Comparison of ENCODE assay signal across 8 cellular contexts in genomic region chr11:62854013-62854824, GRCh38. TPM values are rescaled to one million over a fixed set of nuclear protein-coding genes. Genes with fewer than 3 reads are reported as not detected.
DNase-seq lines count a peak whose midpoint lies in the region; ATAC-seq lines count a peak whose summit lies in the region.

No MANE protein-coding gene starts in this region.

- no peaks in the 10 kb centered on the region for H3K27me3 Mint-ChIP-seq in activated CD4-positive, alpha-beta T cell treated with anti-CD3 and anti-CD28 coated beads, Interleukin-2, amount 10 ng/mL, durations not matched to agents 7 days and 5 days
- no peaks in the 10 kb centered on the region for H3K27me3 Mint-ChIP-seq in activated CD8-positive, alpha-beta T cell treated with anti-CD3 and anti-CD28 coated beads, Interleukin-2, amount 10 ng/mL, durations not matched to agents 7 days and 5 days (ENCODE audit: low read depth)
- H3K27me3 Mint-ChIP-seq in immature natural killer cell (ENCODE audit: low read depth in 3 of 3), result peaks cover 12 to 22% (median 14%) of the 10 kb centered on the region in 3 donors

- CTCF ChIA-PET in activated CD4-positive, alpha-beta T cell treated with anti-CD3 and anti-CD28 coated beads, Interleukin-2, amount 10 ng/mL, durations not matched to agents 7 days and 5 days (lab: Charles Lee), result interaction anchor here (0.6 to 3.6 kb wide), 13 partner anchors 13 to 280 kb away, joined by 3 to 34 read pairs (median 3); partner anchors contain the start of genes C11orf98, CSKMT, SLC3A2 and TAF6L
- CTCF ChIA-PET in activated CD8-positive, alpha-beta T cell treated with anti-CD3 and anti-CD28 coated beads, Interleukin-2, amount 10 ng/mL, durations not matched to agents 7 days and 5 days (lab: Charles Lee), result interaction anchor here (0.7 to 5.1 kb wide), 10 partner anchors 9 to 213 kb away, joined by 3 to 58 read pairs (median 4); partner anchors contain the start of genes HNRNPUL2, SLC3A2, STX5 and TMEM179B

- peaks cover 44% of the 10 kb centered on the region for H3K36me3 Mint-ChIP-seq in activated CD4-positive, alpha-beta T cell treated with anti-CD3 and anti-CD28 coated beads, Interleukin-2, amount 10 ng/mL, durations not matched to agents 7 days and 5 days (ENCODE audit: low read depth)
- peaks cover 52% of the 10 kb centered on the region for H3K36me3 Mint-ChIP-seq in activated CD8-positive, alpha-beta T cell treated with anti-CD3 and anti-CD28 coated beads, Interleukin-2, amount 10 ng/mL, durations not matched to agents 7 days and 5 days (ENCODE audit: low read depth)
- H3K36me3 Mint-ChIP-seq in immature natural killer cell, result peaks cover 5 to 34% (median 14%) of the 10 kb centered on the region in 3 donors

- no peak for ATAC-seq in activated CD8-positive, alpha-beta T cell treated with anti-CD3 and anti-CD28 coated beads, Interleukin-2, amount 10 ng/mL, durations not matched to agents 7 days and 5 days
- no peak for ATAC-seq in GM18909 (IDR thresholded peaks at IDR 0.05; ENCODE audit: poor library complexity, unreplicated experiment)

- H3K9me3 Mint-ChIP-seq in activated CD4-positive, alpha-beta T cell treated with anti-CD3 and anti-CD28 coated beads, Interleukin-2, amount 10 ng/mL, durations not matched to agents 7 days and 5 days, result no peaks in the 10 kb centered on the region
- H3K9me3 Mint-ChIP-seq in activated CD8-positive, alpha-beta T cell treated with anti-CD3 and anti-CD28 coated beads, Interleukin-2, amount 10 ng/mL, durations not matched to agents 7 days and 5 days (ENCODE audit: insufficient read depth), result no peaks in the 10 kb centered on the region
- H3K9me3 Mint-ChIP-seq in immature natural killer cell, result no peaks in the 10 kb centered on the region

- no peak for DNase-seq in activated CD4-positive, alpha-beta T cell treated with anti-CD3 and anti-CD28 coated beads, Interleukin-2, amount 10 ng/mL, durations not matched to agents 7 days and 5 days
- no peak for DNase-seq in activated CD4-positive, alpha-beta T cell treated with anti-CD3 and anti-CD28 coated beads for 48 hours
- peak; percentile 45 for DNase-seq in activated CD8-positive, alpha-beta T cell treated with anti-CD3 and anti-CD28 coated beads, Interleukin-2, amount 10 ng/mL, durations not matched to agents 7 days and 5 days
- DNase-seq in immature natural killer cell (no peak), substantia nigra (lab: John Stamatoyannopoulos, UW) (no peak), DMS 273 (lab: John Stamatoyannopoulos, UW; ENCODE audit: unreplicated experiment) (no peak), NCI-H1436 (lab: John Stamatoyannopoulos, UW) (no peak)

- POLR2A ChIA-PET in activated CD4-positive, alpha-beta T cell treated with anti-CD3 and anti-CD28 coated beads, Interleukin-2, amount 10 ng/mL, durations not matched to agents 7 days and 5 days (lab: Charles Lee), result interaction anchor here (0.6 to 5.1 kb wide), 6 partner anchors 14 to 255 kb away, joined by 3 to 58 read pairs (median 3); partner anchors contain the start of genes LBHD1, SLC3A2, UQCC3 and WDR74
- POLR2A ChIA-PET in activated CD8-positive, alpha-beta T cell treated with anti-CD3 and anti-CD28 coated beads, Interleukin-2, amount 10 ng/mL, durations not matched to agents 7 days and 5 days (lab: Charles Lee), result interaction anchor here (0.9 to 10.5 kb wide), 29 partner anchors 11 to 299 kb away, joined by 3 to 507 read pairs (median 13); partner anchors contain the start of genes B3GAT3, C11orf98, CSKMT and EEF1G

- H3K4me1 Mint-ChIP-seq in activated CD4-positive, alpha-beta T cell treated with anti-CD3 and anti-CD28 coated beads, Interleukin-2, amount 10 ng/mL, durations not matched to agents 7 days and 5 days, result peaks cover 58% of the 10 kb centered on the region
- H3K4me1 Mint-ChIP-seq in activated CD8-positive, alpha-beta T cell treated with anti-CD3 and anti-CD28 coated beads, Interleukin-2, amount 10 ng/mL, durations not matched to agents 7 days and 5 days (ENCODE audit: low read depth), result peaks cover 57% of the 10 kb centered on the region
- H3K4me1 Mint-ChIP-seq in immature natural killer cell, result peaks cover 41 to 50% of the 10 kb centered on the region in 2 donors

- H3K4me3 Mint-ChIP-seq in activated CD4-positive, alpha-beta T cell treated with anti-CD3 and anti-CD28 coated beads, Interleukin-2, amount 10 ng/mL, durations not matched to agents 7 days and 5 days, result peak overlapping the region; percentile 95
- peak overlapping the region; percentile 99 for H3K4me3 Mint-ChIP-seq in activated CD8-positive, alpha-beta T cell treated with anti-CD3 and anti-CD28 coated beads, Interleukin-2, amount 10 ng/mL, durations not matched to agents 7 days and 5 days
- peak overlapping the region; percentile 91 to 99 (median 98) for H3K4me3 Mint-ChIP-seq in immature natural killer cell

- peak overlapping the region; percentile 84 for H3K27ac ChIP-seq in substantia nigra (ENCODE audit: low read depth, low read length, poor library complexity, severe bottlenecking)

- H3K27ac Mint-ChIP-seq in activated CD4-positive, alpha-beta T cell treated with anti-CD3 and anti-CD28 coated beads, Interleukin-2, amount 10 ng/mL, durations not matched to agents 7 days and 5 days, result peak overlapping the region; percentile 99
- H3K27ac Mint-ChIP-seq in activated CD8-positive, alpha-beta T cell treated with anti-CD3 and anti-CD28 coated beads, Interleukin-2, amount 10 ng/mL, durations not matched to agents 7 days and 5 days, result peak overlapping the region; percentile 98
- H3K27ac Mint-ChIP-seq in immature natural killer cell, result peak overlapping the region; percentile 32 to 98 (median 90)

RNA-seq across cellular contexts. Expression of gene WDR74, which starts 14.8 kb away (rescaled TPM):
- total RNA-seq in activated CD4-positive, alpha-beta T cell treated with anti-CD3 and anti-CD28 coated beads, Interleukin-2, amount 10 ng/mL, durations not matched to agents 7 days and 5 days, result 10 to 100 TPM; 53.8 to 60.4 TPM
- total RNA-seq in activated CD8-positive, alpha-beta T cell treated with anti-CD3 and anti-CD28 coated beads, Interleukin-2, amount 10 ng/mL, durations not matched to agents 7 days and 5 days, result 10 to 100 TPM; 66.0 to 66.9 TPM
- 10 to 100 TPM; 28.8 to 39.0 (median 31.9) TPM for polyA plus RNA-seq in immature natural killer cell

RNA-seq across cellular contexts. Expression of gene TEX54, which starts 21.6 kb away (rescaled TPM):
- under 1 TPM in 1 of 2 experiments, not detected in 1; 0.48 TPM for total RNA-seq in activated CD4-positive, alpha-beta T cell treated with anti-CD3 and anti-CD28 coated beads, Interleukin-2, amount 10 ng/mL, durations not matched to agents 7 days and 5 days
- not detected for total RNA-seq in activated CD8-positive, alpha-beta T cell treated with anti-CD3 and anti-CD28 coated beads, Interleukin-2, amount 10 ng/mL, durations not matched to agents 7 days and 5 days
- polyA plus RNA-seq in immature natural killer cell, result 1 to 10 TPM in 2 of 3 donors, not detected in 1; 2.0 to 3.1 TPM

RNA-seq across cellular contexts. Expression of gene STX5, which starts 22.4 kb away (rescaled TPM):
- total RNA-seq in activated CD4-positive, alpha-beta T cell treated with anti-CD3 and anti-CD28 coated beads, Interleukin-2, amount 10 ng/mL, durations not matched to agents 7 days and 5 days, result 10 to 100 TPM; 34.1 to 41.0 TPM
- 10 to 100 TPM; 30.4 to 32.7 TPM for total RNA-seq in activated CD8-positive, alpha-beta T cell treated with anti-CD3 and anti-CD28 coated beads, Interleukin-2, amount 10 ng/mL, durations not matched to agents 7 days and 5 days
- 10 to 100 TPM; 46.9 to 47.7 (median 47.6) TPM for polyA plus RNA-seq in immature natural killer cell

RNA-seq across cellular contexts. Expression of gene SLC3A2, which starts 26.5 kb away (rescaled TPM):
- total RNA-seq in activated CD4-positive, alpha-beta T cell treated with anti-CD3 and anti-CD28 coated beads, Interleukin-2, amount 10 ng/mL, durations not matched to agents 7 days and 5 days, result 100 to 1,000 TPM; 153 to 157 TPM
- total RNA-seq in activated CD8-positive, alpha-beta T cell treated with anti-CD3 and anti-CD28 coated beads, Interleukin-2, amount 10 ng/mL, durations not matched to agents 7 days and 5 days, result 100 to 1,000 TPM; 190 to 202 TPM
- 100 to 1,000 TPM; 134 to 162 (median 156) TPM for polyA plus RNA-seq in immature natural killer cell

RNA-seq across cellular contexts. Expression of gene NXF1, which starts 49.0 kb away (rescaled TPM):
- total RNA-seq in activated CD4-positive, alpha-beta T cell treated with anti-CD3 and anti-CD28 coated beads, Interleukin-2, amount 10 ng/mL, durations not matched to agents 7 days and 5 days, result 100 to 1,000 TPM; 110 to 121 TPM
- total RNA-seq in activated CD8-positive, alpha-beta T cell treated with anti-CD3 and anti-CD28 coated beads, Interleukin-2, amount 10 ng/mL, durations not matched to agents 7 days and 5 days, result 100 to 1,000 TPM; 110 to 111 TPM
- polyA plus RNA-seq in immature natural killer cell, result 10 to 100 TPM; 42.9 to 73.3 (median 66.0) TPM
